Comparison of ENCODE assay signal across 24 cellular contexts in the genomic region with DNA sequence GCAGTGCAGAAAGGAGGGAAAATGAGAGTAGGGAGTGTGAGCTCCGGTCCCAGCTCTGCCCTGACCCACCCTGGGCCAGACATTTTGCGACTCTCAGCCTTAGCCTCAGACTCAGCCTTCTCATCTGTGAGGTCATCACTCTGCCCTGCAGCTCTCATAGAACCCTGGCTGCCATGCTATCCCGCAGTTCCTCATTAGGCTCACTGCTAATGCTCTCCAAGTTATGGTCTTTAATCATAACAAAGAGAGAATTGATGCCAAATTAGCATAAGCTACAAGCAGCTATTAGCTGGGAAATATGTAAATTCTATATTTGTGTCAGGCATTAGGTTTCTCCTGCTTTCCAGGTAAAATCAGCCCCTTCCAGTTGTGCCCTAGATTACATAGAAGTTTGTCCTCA. TPM values are rescaled to one million over a fixed set of nuclear protein-coding genes. Genes with fewer than 3 reads are reported as not detected.
"Had no signal": no experiment of that assay in that cellular context is flagged by ENCODE, and none has a peak within 500 bp of the region (broad histone marks: within the 10 kb centered on the region; RNA-seq: fewer than 3 reads in every experiment).

No MANE protein-coding gene starts in this region.

- H3K36me3 ChIP-seq: breast epithelium had no signal

- H3K9me3 ChIP-seq: breast epithelium had no signal

- DNase-seq: activated CD4-positive, alpha-beta T cell treated with anti-CD3 and anti-CD28 coated beads for 48 hours; activated CD4-positive, alpha-beta T cell treated with anti-CD3 and anti-CD28 coated beads, Interleukin-2, amount 50 U/mL, for 4 hours; activated CD4-positive, CD25-positive, alpha-beta regulatory T cell treated with anti-CD3 and anti-CD28 coated beads, Interleukin-2, amount 50 U/mL, for 72 hours; activated CD8-positive, alpha-beta memory T cell treated with anti-CD3 and anti-CD28 coated beads, Interleukin-2, amount 10 ng/mL, durations not matched to agents 7 days and 5 days; activated effector memory CD4-positive, alpha-beta T cell treated with Interleukin-2 at 50 U/mL for 16 hours; activated naive CD4-positive, alpha-beta T cell; activated T-cell treated with anti-CD3 and anti-CD28 coated beads, Interleukin-2, amount 50 U/mL, for 24 hours; aorta; Kasumi-1; KBM-7; MV-4-11; NCI-H1105; NCI-H1436 treated with DMSO at 0.1 percent for 48 hours; NCI-H187; NCI-H446; PC-9; SHP77 treated with DMSO at 0.1 percent for 48 hours had no signal

- H3K36me3 Mint-ChIP-seq: activated CD8-positive, alpha-beta memory T cell treated with anti-CD3 and anti-CD28 coated beads, Interleukin-2, amount 10 ng/mL, durations not matched to agents 7 days and 5 days; activated naive CD4-positive, alpha-beta T cell treated with anti-CD3 and anti-CD28 coated beads, Interleukin-2, amount 50 U/mL, for 24 hours; WTC11 had no signal

- H2AFZ ChIP-seq: PC-9 had no signal

- H3K9me3 Mint-ChIP-seq: activated naive CD4-positive, alpha-beta T cell treated with anti-CD3 and anti-CD28 coated beads, Interleukin-2, amount 50 U/mL, for 24 hours; activated T-cell treated with anti-CD3 and anti-CD28 coated beads, Interleukin-2, amount 50 U/mL, for 24 hours; activated T-helper 1 cell treated with anti-CD3 and anti-CD28 coated beads, Interleukin-12 subunit alpha, Interleukin-12 subunit beta, Interleukin-2, Interleukin-4 antibody, amounts not matched to agents 30 ng/mL and 10 ng/mL and 1 ng/mL, durations not matched to agents 14 hours and 24 hours and 36 hours; T-helper 1 cell treated with Interleukin-12 subunit alpha and Interleukin-12 subunit beta and Interleukin-4 antibody, amounts not matched to agents 30 μg/mL and 1 μg/mL, for 36 hours; WTC11 had no signal

- H3K27ac Mint-ChIP-seq: activated CD8-positive, alpha-beta memory T cell treated with anti-CD3 and anti-CD28 coated beads, Interleukin-2, amount 10 ng/mL, durations not matched to agents 7 days and 5 days; activated naive CD4-positive, alpha-beta T cell treated with anti-CD3 and anti-CD28 coated beads, Interleukin-2, amount 50 U/mL, for 24 hours; activated T-cell treated with anti-CD3 and anti-CD28 coated beads, Interleukin-2, amount 50 U/mL, for 24 hours; activated T-helper 1 cell treated with anti-CD3 and anti-CD28 coated beads, Interleukin-12 subunit alpha, Interleukin-12 subunit beta, Interleukin-2, Interleukin-4 antibody, amounts not matched to agents 30 ng/mL and 10 ng/mL and 1 ng/mL, durations not matched to agents 14 hours and 24 hours and 36 hours; T-helper 1 cell treated with Interleukin-12 subunit alpha and Interleukin-12 subunit beta and Interleukin-4 antibody, amounts not matched to agents 30 μg/mL and 1 μg/mL, for 36 hours; WTC11 had no signal

- H3K4me1 ChIP-seq: breast epithelium had no signal

- H3K27ac ChIP-seq: breast epithelium, PC-9 had no signal

- H3K4me3 Mint-ChIP-seq: activated CD8-positive, alpha-beta memory T cell treated with anti-CD3 and anti-CD28 coated beads, Interleukin-2, amount 10 ng/mL, durations not matched to agents 7 days and 5 days; activated naive CD4-positive, alpha-beta T cell treated with anti-CD3 and anti-CD28 coated beads, Interleukin-2, amount 50 U/mL, for 24 hours; activated T-cell treated with anti-CD3 and anti-CD28 coated beads, Interleukin-2, amount 50 U/mL, for 24 hours; activated T-helper 1 cell treated with anti-CD3 and anti-CD28 coated beads, Interleukin-12 subunit alpha, Interleukin-12 subunit beta, Interleukin-2, Interleukin-4 antibody, amounts not matched to agents 30 ng/mL and 10 ng/mL and 1 ng/mL, durations not matched to agents 14 hours and 24 hours and 36 hours; T-helper 1 cell treated with Interleukin-12 subunit alpha and Interleukin-12 subunit beta and Interleukin-4 antibody, amounts not matched to agents 30 μg/mL and 1 μg/mL, for 36 hours; WTC11 had no signal

- H3K27me3 ChIP-seq: breast epithelium had no signal

- H3K4me2 ChIP-seq: PC-9 had no signal

- H3K4me3 ChIP-seq: breast epithelium, PC-9 had no signal

- ATAC-seq: activated CD8-positive, alpha-beta memory T cell treated with anti-CD3 and anti-CD28 coated beads, Interleukin-2, amount 10 ng/mL, durations not matched to agents 7 days and 5 days; WTC11 had no signal

RNA-seq across cellular contexts. Expression of a gene that starts 46.5 kb away (rescaled TPM):
- total RNA-seq: activated CD8-positive, alpha-beta memory T cell treated with anti-CD3 and anti-CD28 coated beads, Interleukin-2, amount 10 ng/mL, durations not matched to agents 7 days and 5 days; activated T-helper 1 cell treated with anti-CD3 and anti-CD28 coated beads, Interleukin-12 subunit alpha, Interleukin-12 subunit beta, Interleukin-2, Interleukin-4 antibody, amounts not matched to agents 30 ng/mL and 10 ng/mL and 1 ng/mL, durations not matched to agents 14 hours and 24 hours and 36 hours; aorta; breast epithelium; cerebellum; PC-9; SK-MEL-5; WTC11 had no signal
